Comparison of ENCODE assay signal across 1 cellular context in the genomic region with DNA sequence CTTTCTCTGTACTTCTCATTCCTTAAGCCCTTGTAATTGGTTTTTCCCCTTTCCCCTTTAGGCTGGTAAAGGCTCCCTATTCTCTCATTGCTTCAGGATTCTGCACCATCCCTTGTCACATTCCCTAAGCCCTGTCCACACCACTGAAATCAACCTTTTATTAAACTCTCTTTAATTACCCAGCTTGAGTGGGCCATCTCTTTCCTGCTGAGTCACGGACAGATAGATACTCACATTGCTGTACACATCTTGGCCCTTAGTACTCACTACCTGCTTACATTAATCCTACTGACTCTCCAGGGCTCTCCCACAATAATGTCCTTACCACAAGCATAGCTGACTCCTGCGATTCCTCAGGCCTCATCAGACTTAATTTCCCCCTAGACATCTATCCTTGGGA.
TF ChIP-seq lines count a peak whose summit lies in the region.

No MANE protein-coding gene starts in this region.

TF ChIP-seq in K562, 482 proteins besides CTCF, POLR2A, EP300 and RAD21 (continued from another document):
- TF ChIP-seq, protein P1, sequence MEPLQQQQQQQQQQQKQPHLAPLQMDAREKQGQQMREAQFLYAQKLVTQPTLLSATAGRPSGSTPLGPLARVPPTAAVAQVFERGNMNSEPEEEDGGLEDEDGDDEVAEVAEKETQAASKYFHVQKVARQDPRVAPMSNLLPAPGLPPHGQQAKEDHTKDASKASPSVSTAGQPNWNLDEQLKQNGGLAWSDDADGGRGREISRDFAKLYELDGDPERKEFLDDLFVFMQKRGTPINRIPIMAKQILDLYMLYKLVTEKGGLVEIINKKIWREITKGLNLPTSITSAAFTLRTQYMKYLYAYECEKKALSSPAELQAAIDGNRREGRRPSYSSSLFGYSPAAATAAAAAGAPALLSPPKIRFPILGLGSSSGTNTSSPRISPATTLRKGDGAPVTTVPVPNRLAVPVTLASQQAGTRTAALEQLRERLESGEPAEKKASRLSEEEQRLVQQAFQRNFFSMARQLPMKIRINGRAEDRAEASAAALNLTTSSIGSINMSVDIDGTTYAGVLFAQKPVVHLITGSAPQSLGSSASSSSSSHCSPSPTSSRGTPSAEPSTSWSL (CRISPR knock-in tag; IDR thresholded peaks at IDR 0.05; ENCODE audit: borderline replicate concordance) = no peak
- TF ChIP-seq SMAD1 (IDR thresholded peaks at IDR 0.05; ENCODE audit: low read depth, low read length, partially characterized antibody) (no peak), SIRT6 (IDR thresholded peaks at IDR 0.05; ENCODE audit: low read depth, low read length) (no peak), MAFF (IDR thresholded peaks at IDR 0.05; ENCODE audit: low read length) (peak; percentile 46; the same call in 1 of the 2 replicates), MYNN (IDR thresholded peaks at IDR 0.05) (no peak), MYNN (CRISPR knock-in tag; IDR thresholded peaks at IDR 0.05) (no peak), NFE2 (IDR thresholded peaks at IDR 0.05; ENCODE audit: low read depth) (peak; percentile 68), KAT2B (IDR thresholded peaks at IDR 0.05; ENCODE audit: low read depth, low read length) (no peak), MAFK (IDR thresholded peaks at IDR 0.05; ENCODE audit: low read length) (peak; percentile 7; the same call in 1 of the 2 replicates), TCF15 (CRISPR knock-in tag; IDR thresholded peaks at IDR 0.05) (no peak), ZNF263 (CRISPR knock-in tag; IDR thresholded peaks at IDR 0.05; ENCODE audit: borderline replicate concordance) (no peak)
- TF ChIP-seq, protein P2, sequence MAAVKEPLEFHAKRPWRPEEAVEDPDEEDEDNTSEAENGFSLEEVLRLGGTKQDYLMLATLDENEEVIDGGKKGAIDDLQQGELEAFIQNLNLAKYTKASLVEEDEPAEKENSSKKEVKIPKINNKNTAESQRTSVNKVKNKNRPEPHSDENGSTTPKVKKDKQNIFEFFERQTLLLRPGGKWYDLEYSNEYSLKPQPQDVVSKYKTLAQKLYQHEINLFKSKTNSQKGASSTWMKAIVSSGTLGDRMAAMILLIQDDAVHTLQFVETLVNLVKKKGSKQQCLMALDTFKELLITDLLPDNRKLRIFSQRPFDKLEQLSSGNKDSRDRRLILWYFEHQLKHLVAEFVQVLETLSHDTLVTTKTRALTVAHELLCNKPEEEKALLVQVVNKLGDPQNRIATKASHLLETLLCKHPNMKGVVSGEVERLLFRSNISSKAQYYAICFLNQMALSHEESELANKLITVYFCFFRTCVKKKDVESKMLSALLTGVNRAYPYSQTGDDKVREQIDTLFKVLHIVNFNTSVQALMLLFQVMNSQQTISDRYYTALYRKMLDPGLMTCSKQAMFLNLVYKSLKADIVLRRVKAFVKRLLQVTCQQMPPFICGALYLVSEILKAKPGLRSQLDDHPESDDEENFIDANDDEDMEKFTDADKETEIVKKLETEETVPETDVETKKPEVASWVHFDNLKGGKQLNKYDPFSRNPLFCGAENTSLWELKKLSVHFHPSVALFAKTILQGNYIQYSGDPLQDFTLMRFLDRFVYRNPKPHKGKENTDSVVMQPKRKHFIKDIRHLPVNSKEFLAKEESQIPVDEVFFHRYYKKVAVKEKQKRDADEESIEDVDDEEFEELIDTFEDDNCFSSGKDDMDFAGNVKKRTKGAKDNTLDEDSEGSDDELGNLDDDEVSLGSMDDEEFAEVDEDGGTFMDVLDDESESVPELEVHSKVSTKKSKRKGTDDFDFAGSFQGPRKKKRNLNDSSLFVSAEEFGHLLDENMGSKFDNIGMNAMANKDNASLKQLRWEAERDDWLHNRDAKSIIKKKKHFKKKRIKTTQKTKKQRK (IDR thresholded peaks at IDR 0.05; ENCODE audit: borderline replicate concordance, low read depth, low read length) = no peak
- TF ChIP-seq, protein P3, sequence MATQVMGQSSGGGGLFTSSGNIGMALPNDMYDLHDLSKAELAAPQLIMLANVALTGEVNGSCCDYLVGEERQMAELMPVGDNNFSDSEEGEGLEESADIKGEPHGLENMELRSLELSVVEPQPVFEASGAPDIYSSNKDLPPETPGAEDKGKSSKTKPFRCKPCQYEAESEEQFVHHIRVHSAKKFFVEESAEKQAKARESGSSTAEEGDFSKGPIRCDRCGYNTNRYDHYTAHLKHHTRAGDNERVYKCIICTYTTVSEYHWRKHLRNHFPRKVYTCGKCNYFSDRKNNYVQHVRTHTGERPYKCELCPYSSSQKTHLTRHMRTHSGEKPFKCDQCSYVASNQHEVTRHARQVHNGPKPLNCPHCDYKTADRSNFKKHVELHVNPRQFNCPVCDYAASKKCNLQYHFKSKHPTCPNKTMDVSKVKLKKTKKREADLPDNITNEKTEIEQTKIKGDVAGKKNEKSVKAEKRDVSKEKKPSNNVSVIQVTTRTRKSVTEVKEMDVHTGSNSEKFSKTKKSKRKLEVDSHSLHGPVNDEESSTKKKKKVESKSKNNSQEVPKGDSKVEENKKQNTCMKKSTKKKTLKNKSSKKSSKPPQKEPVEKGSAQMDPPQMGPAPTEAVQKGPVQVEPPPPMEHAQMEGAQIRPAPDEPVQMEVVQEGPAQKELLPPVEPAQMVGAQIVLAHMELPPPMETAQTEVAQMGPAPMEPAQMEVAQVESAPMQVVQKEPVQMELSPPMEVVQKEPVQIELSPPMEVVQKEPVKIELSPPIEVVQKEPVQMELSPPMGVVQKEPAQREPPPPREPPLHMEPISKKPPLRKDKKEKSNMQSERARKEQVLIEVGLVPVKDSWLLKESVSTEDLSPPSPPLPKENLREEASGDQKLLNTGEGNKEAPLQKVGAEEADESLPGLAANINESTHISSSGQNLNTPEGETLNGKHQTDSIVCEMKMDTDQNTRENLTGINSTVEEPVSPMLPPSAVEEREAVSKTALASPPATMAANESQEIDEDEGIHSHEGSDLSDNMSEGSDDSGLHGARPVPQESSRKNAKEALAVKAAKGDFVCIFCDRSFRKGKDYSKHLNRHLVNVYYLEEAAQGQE (CRISPR knock-in tag; IDR thresholded peaks at IDR 0.05; ENCODE audit: low read depth) = no peak
- TF ChIP-seq, protein P4, sequence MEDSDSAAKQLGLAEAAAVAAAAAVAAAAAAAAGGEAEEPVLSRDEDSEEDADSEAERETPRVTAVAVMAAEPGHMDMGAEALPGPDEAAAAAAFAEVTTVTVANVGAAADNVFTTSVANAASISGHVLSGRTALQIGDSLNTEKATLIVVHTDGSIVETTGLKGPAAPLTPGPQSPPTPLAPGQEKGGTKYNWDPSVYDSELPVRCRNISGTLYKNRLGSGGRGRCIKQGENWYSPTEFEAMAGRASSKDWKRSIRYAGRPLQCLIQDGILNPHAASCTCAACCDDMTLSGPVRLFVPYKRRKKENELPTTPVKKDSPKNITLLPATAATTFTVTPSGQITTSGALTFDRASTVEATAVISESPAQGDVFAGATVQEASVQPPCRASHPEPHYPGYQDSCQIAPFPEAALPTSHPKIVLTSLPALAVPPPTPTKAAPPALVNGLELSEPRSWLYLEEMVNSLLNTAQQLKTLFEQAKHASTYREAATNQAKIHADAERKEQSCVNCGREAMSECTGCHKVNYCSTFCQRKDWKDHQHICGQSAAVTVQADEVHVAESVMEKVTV (CRISPR knock-in tag; IDR thresholded peaks at IDR 0.05) = no peak
- TF ChIP-seq, protein P5, sequence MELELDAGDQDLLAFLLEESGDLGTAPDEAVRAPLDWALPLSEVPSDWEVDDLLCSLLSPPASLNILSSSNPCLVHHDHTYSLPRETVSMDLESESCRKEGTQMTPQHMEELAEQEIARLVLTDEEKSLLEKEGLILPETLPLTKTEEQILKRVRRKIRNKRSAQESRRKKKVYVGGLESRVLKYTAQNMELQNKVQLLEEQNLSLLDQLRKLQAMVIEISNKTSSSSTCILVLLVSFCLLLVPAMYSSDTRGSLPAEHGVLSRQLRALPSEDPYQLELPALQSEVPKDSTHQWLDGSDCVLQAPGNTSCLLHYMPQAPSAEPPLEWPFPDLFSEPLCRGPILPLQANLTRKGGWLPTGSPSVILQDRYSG (tag; conservative IDR thresholded peaks at IDR 0.05; ENCODE audit: low read depth) = no peak
